8 cellular contexts compared by ENCODE assay signal in genomic region chr9:124267271-124267807, GRCh38. TPM values are rescaled to one million over a fixed set of nuclear protein-coding genes. Genes with fewer than 3 reads are reported as not detected.
DNase-seq lines count a peak whose midpoint lies in the region; ATAC-seq and TF ChIP-seq lines count a peak whose summit lies in the region.

No MANE protein-coding gene starts in this region.

- H3K4me1 ChIP-seq in mammary epithelial cell (ENCODE audit: insufficient read depth, low read length) (peaks cover 53% of the 10 kb centered on the region), muscle layer of duodenum (ENCODE audit: control insufficient read depth in 1 of 2, insufficient read depth in 2 of 2, low read length in 2 of 2) (peaks cover 24 to 60% of the 10 kb centered on the region in 2 donors)

- H2AFZ ChIP-seq in mammary epithelial cell (ENCODE audit: low read depth, low read length): peak overlapping the region; percentile 47

- DNase-seq in DMS53 (lab: John Stamatoyannopoulos, UW): peak; percentile 99
- DNase-seq in NCI-H1092 (lab: John Stamatoyannopoulos, UW): peak; percentile 52
- peak; percentile 87 for DNase-seq in mammary epithelial cell
- no peak for DNase-seq in activated CD4-positive, alpha-beta T cell treated with anti-CD3 and anti-CD28 coated beads for 4 hours
- no peak for DNase-seq in activated CD4-positive, CD25-positive, alpha-beta regulatory T cell treated with anti-CD3 and anti-CD28 coated beads, Interleukin-2, amount 50 U/mL, for 72 hours
- no peak for DNase-seq in OCI-M2 (lab: John Stamatoyannopoulos, UW; ENCODE audit: unreplicated experiment)

- WGBS in mammary epithelial cell (ENCODE audit: low coverage, missing lambda C conversion rate): 3% methylated on average over 15 of the region's 15 CpGs

- in situ Hi-C loops in mammary epithelial cell (cut with MboI; ENCODE audit: low sequenced_read_pairs in 2 of 2): no loop called here

- dilution Hi-C loops in mammary epithelial cell (cut with HindIII; ENCODE audit: low sequenced_read_pairs): no loop called here

- H4K20me1 ChIP-seq in mammary epithelial cell (ENCODE audit: insufficient read depth, low read length): no peaks in the 10 kb centered on the region

- H3K4me3 ChIP-seq in mammary epithelial cell (replicated peaks in 1 of 3; ENCODE audit: insufficient read depth in 1 of 3, low read depth in 2 of 3, low read length in 3 of 3) (peak overlapping the region in 1 of 3 experiments; percentile 15), muscle layer of duodenum (ENCODE audit: low read depth in 1 of 2, low read length in 2 of 2) (no peak overlapping the region)

- peaks cover 97% of the 10 kb centered on the region for H3K79me2 ChIP-seq in mammary epithelial cell (ENCODE audit: insufficient read depth, low read length)

- CTCF ChIA-PET in mammary epithelial cell (lab: Charles Lee; ENCODE audit: low non-redundant PET): no interaction called here

- H3K27me3 ChIP-seq in mammary epithelial cell (ENCODE audit: insufficient read depth, low read length) (no peaks in the 10 kb centered on the region), muscle layer of duodenum (ENCODE audit: low read depth, low read length) (no peaks in the 10 kb centered on the region)

- ATAC-seq in GM18511 (IDR thresholded peaks at IDR 0.05; ENCODE audit: unreplicated experiment): no peak

- no peak overlapping the region for H3K9ac ChIP-seq in mammary epithelial cell (ENCODE audit: insufficient read depth, low read length)

- H3K4me2 ChIP-seq in mammary epithelial cell (ENCODE audit: insufficient read depth, low read depth, low read length): peak overlapping the region; percentile 64

- peak overlapping the region; percentile 82 for H3K27ac ChIP-seq in mammary epithelial cell (ENCODE audit: insufficient read depth, low read depth, low read length)
- peak overlapping the region; percentile 53 for H3K27ac ChIP-seq in muscle layer of duodenum (ENCODE audit: low read length)

- intact Hi-C loops in mammary epithelial cell (cut with micrococcal nuclease): loop anchor here (1.0 kb wide), 1 partner anchor 8 kb away; no protein-coding TSS in a partner anchor

- H3K9me3 ChIP-seq in mammary epithelial cell (replicated peaks; ENCODE audit: insufficient read depth, low read length) (no peaks in the 10 kb centered on the region), muscle layer of duodenum (ENCODE audit: control insufficient read depth in 1 of 2, low read length in 2 of 2) (no peaks in the 10 kb centered on the region)

- H3K36me3 ChIP-seq in mammary epithelial cell (ENCODE audit: insufficient read depth, low read length) (peaks cover 4% of the 10 kb centered on the region), muscle layer of duodenum (ENCODE audit: control insufficient read depth in 1 of 2, insufficient read depth in 2 of 2, low read length in 2 of 2) (no peaks in the 10 kb centered on the region)

- no TSS peak for BruUV-seq in mammary epithelial cell (replicated peaks; lab: Mats Ljungman, UMichigan)

- no peak for TF ChIP-seq CTCF in mammary epithelial cell (conservative IDR thresholded peaks at IDR 0.05 in 1 of 2, IDR thresholded peaks at IDR 0.05 in 1 of 2; ENCODE audit: extremely low read depth in 1 of 2, insufficient read depth in 1 of 2, low read depth in 1 of 2, low read length in 2 of 2)

RNA-seq across cellular contexts. Expression of gene NEK6, which starts 9.6 kb away (rescaled TPM):
- total RNA-seq in mammary epithelial cell: 10 to 100 TPM; 41.3 to 41.7 TPM
- 50.6 TPM for polyA plus RNA-seq in mammary epithelial cell
- 68.8 TPM for polyA minus RNA-seq in mammary epithelial cell

Comparison
In these comparisons a context has a peak if more than half of its experiments do, and no peak if none do; other contexts are left out.
1. DNase-seq: peak in DMS53 (single experiment), NCI-H1092 (single experiment) and mammary epithelial cell (single experiment); none in activated CD4-positive, alpha-beta T cell treated with anti-CD3 and anti-CD28 coated beads for 4 hours (0 of 2), activated CD4-positive, CD25-positive, alpha-beta regulatory T cell treated with anti-CD3 and anti-CD28 coated beads, Interleukin-2, amount 50 U/mL, for 72 hours (single experiment) and OCI-M2 (single experiment).